ENCODE assay signal across 1 cellular context in the genomic region with DNA sequence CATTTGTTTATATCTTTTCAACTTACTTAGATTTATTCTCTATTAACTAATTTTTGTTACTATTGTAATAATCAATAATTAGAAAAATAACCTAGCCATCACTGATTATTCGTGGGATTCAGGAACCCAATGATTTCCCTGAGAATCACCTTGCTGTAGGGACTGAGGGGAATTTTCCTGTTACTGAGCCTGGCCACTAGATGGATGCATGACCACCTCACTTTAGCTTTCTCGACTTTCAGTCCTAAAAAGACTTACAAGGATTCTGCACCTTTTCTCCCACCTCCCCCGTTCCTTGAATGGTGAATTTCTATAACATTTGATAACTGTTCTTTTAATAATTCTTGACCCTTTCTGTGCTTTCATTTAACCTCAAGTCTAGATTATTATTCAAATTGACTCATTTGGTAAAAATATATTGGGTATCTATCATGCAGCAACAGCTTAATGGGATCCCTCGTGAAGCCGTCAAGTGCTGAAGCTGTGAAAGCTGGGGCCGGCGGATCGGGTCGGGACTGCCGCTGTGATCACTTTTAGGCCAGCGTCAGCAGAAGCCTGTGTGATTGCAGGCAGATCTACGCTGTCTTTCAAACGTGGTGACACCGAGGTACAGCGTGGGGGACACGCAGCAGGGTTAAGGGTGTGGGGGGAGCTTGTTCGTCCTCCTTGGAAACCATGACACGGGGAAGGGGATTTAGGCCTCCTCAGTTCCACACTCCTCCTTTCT.
TF ChIP-seq lines count a peak whose summit lies in the region.

No MANE protein-coding gene starts in this region.

TF ChIP-seq in H1, 55 proteins besides CTCF, POLR2A, EP300 and RAD21 (continued from another document):
- no peak for TF ChIP-seq KDM4A (IDR thresholded peaks at IDR 0.05; ENCODE audit: low read depth, low read length, severe bottlenecking)
- no peak for TF ChIP-seq GABPA (IDR thresholded peaks at IDR 0.05; ENCODE audit: borderline replicate concordance, insufficient read depth, low read length)
TF ChIP-seq in H1: peak in this region for 0.
